In genomic region chr20:38926934-38927616, GRCh38 we compare ENCODE assay signal across 8 cellular contexts. TPM values are rescaled to one million over a fixed set of nuclear protein-coding genes. Genes with fewer than 3 reads are reported as not detected.
DNase-seq lines count a peak whose midpoint lies in the region; ATAC-seq and TF ChIP-seq lines count a peak whose summit lies in the region.

No MANE protein-coding gene starts in this region.

- peaks cover 3% of the 10 kb centered on the region for H3K36me3 Mint-ChIP-seq in neural crest cell (ENCODE audit: low read depth)

- CTCF ChIA-PET in AG04450 (lab: Charles Lee) = interaction anchor here (0.7 to 12.2 kb wide), 13 partner anchors 9 to 944 kb away, joined by 3 to 196 read pairs (median 4); partner anchors contain the start of gene DHX35

- POLR2A ChIA-PET in AG04450 (lab: Yijun Ruan, JAX) = interaction anchor here (1.3 to 2.9 kb wide), 2 partner anchors 35 to 122 kb away, joined by 3 to 18 read pairs; partner anchors contain the start of gene DHX35

- no peaks in the 10 kb centered on the region for H3F3A ChIP-seq in Loucy (ENCODE audit: low read depth)

- intact Hi-C loops in posterior cingulate gyrus (cut with DNase I) = loop anchor here (1.0 to 2.0 kb wide), 2 partner anchors 32 to 120 kb away; no protein-coding TSS in a partner anchor

- H3K4me3 Mint-ChIP-seq in neural crest cell = peak overlapping the region; percentile 94

- H2AFZ ChIP-seq in Loucy (ENCODE audit: low read length) = peak overlapping the region; percentile 71

- peaks cover 35% of the 10 kb centered on the region for H3K4me1 Mint-ChIP-seq in neural crest cell

- no peak for DNase-seq in AG04450 (ENCODE audit: low read depth, low spot score)
- no peak for DNase-seq in effector memory CD4-positive, alpha-beta T cell
- no peak for DNase-seq in neural crest cell (ENCODE audit: low read depth, low spot score)
- no peak for DNase-seq in RPMI8226
- no peak for DNase-seq in posterior cingulate gyrus
- DNase-seq in NCI-H1048 (lab: John Stamatoyannopoulos, UW) = no peak

- H3K36me3 ChIP-seq in Loucy (ENCODE audit: insufficient read depth, low read length) = no peaks in the 10 kb centered on the region
- no peaks in the 10 kb centered on the region for H3K36me3 ChIP-seq in effector memory CD4-positive, alpha-beta T cell (ENCODE audit: control insufficient read depth, insufficient read depth, low read length)

- H3K9me3 Mint-ChIP-seq in neural crest cell = no peaks in the 10 kb centered on the region

- H3K4me2 ChIP-seq in Loucy (ENCODE audit: low read depth, low read length, poor library complexity, severe bottlenecking) = peak overlapping the region; percentile 96

- peak overlapping the region; percentile 97 for H3K9ac ChIP-seq in Loucy (ENCODE audit: low read depth, low read length, poor library complexity, severe bottlenecking)

- H3K27me3 Mint-ChIP-seq in neural crest cell (ENCODE audit: low read depth) = no peaks in the 10 kb centered on the region

- H3K27ac Mint-ChIP-seq in neural crest cell (ENCODE audit: unreplicated experiment) = peak overlapping the region; percentile 92

- H3K27me3 ChIP-seq in AG04450 (ENCODE audit: control insufficient read depth, insufficient read depth, low read length) (peaks cover 2% of the 10 kb centered on the region), Loucy (ENCODE audit: insufficient read depth, low read length, poor library complexity, severe bottlenecking) (peaks cover 8% of the 10 kb centered on the region)
- H3K27me3 ChIP-seq in effector memory CD4-positive, alpha-beta T cell (replicated peaks; ENCODE audit: control insufficient read depth, insufficient read depth, low read length, poor library complexity, severe bottlenecking) = no peaks in the 10 kb centered on the region

- H3K4me1 ChIP-seq in Loucy (ENCODE audit: insufficient read depth, low read length, poor library complexity, severe bottlenecking) = peaks cover 40% of the 10 kb centered on the region
- peaks cover 13% of the 10 kb centered on the region for H3K4me1 ChIP-seq in effector memory CD4-positive, alpha-beta T cell (ENCODE audit: control insufficient read depth, insufficient read depth, low read length, poor library complexity, severe bottlenecking)

- H3K9me3 ChIP-seq in AG04450 (ENCODE audit: control insufficient read depth, insufficient read depth, low read length) (no peaks in the 10 kb centered on the region; the same call in 1 of the 2 replicates), Loucy (ENCODE audit: insufficient read depth, low read depth, low read length) (no peaks in the 10 kb centered on the region)
- H3K9me3 ChIP-seq in effector memory CD4-positive, alpha-beta T cell (ENCODE audit: control insufficient read depth, low read length) = no peaks in the 10 kb centered on the region

- peak overlapping the region; percentile 78 for H3K4me3 ChIP-seq in AG04450 (ENCODE audit: low read depth, low read length)
- peak overlapping the region; percentile 87 for H3K4me3 ChIP-seq in Loucy (ENCODE audit: low read length, poor library complexity, severe bottlenecking)
- peak overlapping the region; percentile 62 for H3K4me3 ChIP-seq in effector memory CD4-positive, alpha-beta T cell (ENCODE audit: insufficient read depth, low read depth, low read length, poor library complexity, severe bottlenecking)

- TF ChIP-seq CTCF in AG04450 (IDR thresholded peaks at IDR 0.05; ENCODE audit: low read depth, low read length) (no peak), Loucy (conservative IDR thresholded peaks at IDR 0.05; ENCODE audit: low read length) (no peak), neural crest cell (conservative IDR thresholded peaks at IDR 0.05) (no peak)

- peaks cover 31% of the 10 kb centered on the region for H4K20me1 ChIP-seq in Loucy (ENCODE audit: insufficient read depth, low read length, poor library complexity, severe bottlenecking)

- peak; percentile 1 for ATAC-seq in GM19324 (IDR thresholded peaks at IDR 0.05; ENCODE audit: low FRiP score, unreplicated experiment)

- H3K27ac ChIP-seq in AG04450 (ENCODE audit: low read depth, low read length) = no peak overlapping the region
- peak overlapping the region; percentile 40 for H3K27ac ChIP-seq in effector memory CD4-positive, alpha-beta T cell (ENCODE audit: insufficient read depth, low read length, poor library complexity, severe bottlenecking)

- peaks cover 59% of the 10 kb centered on the region for H3K79me2 ChIP-seq in Loucy (ENCODE audit: insufficient read depth, low read length)

- no peaks in the 10 kb centered on the region for H3K9me2 ChIP-seq in Loucy (replicated peaks; ENCODE audit: low read depth, low read length)

RNA-seq across cellular contexts. Expression of gene FAM83D, which starts 0.9 kb away (rescaled TPM):
- polyA plus RNA-seq in AG04450 (2011; rRNA removed) = 10.5 and 14.9 TPM in 2 replicates
- polyA minus RNA-seq in AG04450 (2011; rRNA and poly(A)+ RNA removed) = 9.9 and 10.3 TPM in 2 replicates
- total RNA-seq in neural crest cell = 37.9 and 38.6 TPM in 2 replicates

RNA-seq across cellular contexts. Expression of gene DHX35, which starts 35.1 kb away (rescaled TPM):
- 13.5 and 14.4 TPM in 2 replicates for polyA plus RNA-seq in AG04450 (2011; rRNA removed)
- polyA minus RNA-seq in AG04450 (2011; rRNA and poly(A)+ RNA removed) = 12.4 and 13.2 TPM in 2 replicates
- total RNA-seq in neural crest cell = 20.7 and 22.8 TPM in 2 replicates
